8 cellular contexts compared by ENCODE assay signal in the genomic region with DNA sequence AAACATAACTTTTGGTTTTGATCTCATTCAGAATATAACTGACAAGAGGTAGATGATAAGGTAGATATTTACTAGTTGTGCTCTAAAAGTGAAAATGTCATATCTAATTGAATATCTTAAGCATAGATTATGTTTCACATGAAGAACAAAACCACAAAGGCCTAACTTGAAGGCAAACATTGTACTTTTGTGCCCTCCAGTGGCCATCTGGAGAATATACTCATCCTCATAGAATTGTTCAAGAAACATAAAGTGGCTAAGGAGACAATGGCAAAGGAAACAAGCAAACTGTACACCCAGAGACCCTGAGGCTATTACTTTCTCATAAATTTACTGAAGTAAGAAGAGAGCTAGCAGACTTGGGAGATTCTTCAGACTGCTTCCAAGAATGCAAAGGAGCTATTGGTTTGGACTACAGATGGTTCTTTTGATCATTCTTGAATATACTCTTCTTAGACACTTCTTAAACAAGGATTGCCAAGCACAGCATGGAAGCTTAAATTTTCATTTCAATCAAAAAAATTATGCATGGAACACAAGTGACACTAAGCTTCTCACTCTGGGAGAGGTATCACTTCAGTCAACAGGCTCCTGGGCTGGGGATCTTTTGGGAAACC.
DNase-seq lines count a peak whose midpoint lies in the region; ATAC-seq and TF ChIP-seq lines count a peak whose summit lies in the region.

No MANE protein-coding gene starts in this region.

- H3K4me1 Mint-ChIP-seq in activated CD4-positive, alpha-beta memory T cell treated with anti-CD3 and anti-CD28 coated beads, Interleukin-2, amount 10 ng/mL, durations not matched to agents 7 days and 5 days: no peaks in the 10 kb centered on the region

- no peak overlapping the region for H2BK120ac ChIP-seq in trophoblast cell (ENCODE audit: insufficient read depth, low read length, poor library complexity)

- no peak overlapping the region for H2BK12ac ChIP-seq in trophoblast cell (ENCODE audit: low read length)

- no peaks in the 10 kb centered on the region for H3K36me3 ChIP-seq in trophoblast cell (ENCODE audit: control insufficient read depth in 1 of 2, insufficient read depth in 2 of 2, low read length in 2 of 2)

- POLR2A ChIA-PET in activated CD4-positive, alpha-beta memory T cell treated with anti-CD3 and anti-CD28 coated beads, Interleukin-2, amount 10 ng/mL, durations not matched to agents 7 days and 5 days (lab: Charles Lee): no interaction called here

- H3K9ac ChIP-seq in trophoblast cell (ENCODE audit: low read length): no peak overlapping the region

- H3K4me3 Mint-ChIP-seq in activated CD4-positive, alpha-beta memory T cell treated with anti-CD3 and anti-CD28 coated beads, Interleukin-2, amount 10 ng/mL, durations not matched to agents 7 days and 5 days: no peak overlapping the region

- no peak overlapping the region for H2AFZ ChIP-seq in trophoblast cell (ENCODE audit: insufficient read depth, low read length, poor library complexity)

- H3K4ac ChIP-seq in trophoblast cell (ENCODE audit: low read depth, low read length): no peak overlapping the region

- H3K4me1 ChIP-seq in trophoblast cell (ENCODE audit: control insufficient read depth in 1 of 2, insufficient read depth in 2 of 2, low read length in 2 of 2): no peaks in the 10 kb centered on the region

- H3K27me3 ChIP-seq in trophoblast cell (ENCODE audit: insufficient read depth, low read length): no peaks in the 10 kb centered on the region

- no peak overlapping the region for H2AK5ac ChIP-seq in trophoblast cell (ENCODE audit: low read length)

- H3K79me1 ChIP-seq in trophoblast cell (ENCODE audit: low read length): no peaks in the 10 kb centered on the region

- no peak overlapping the region for H2BK5ac ChIP-seq in trophoblast cell (ENCODE audit: low read depth, low read length, poor library complexity)

- CTCF ChIA-PET in activated CD4-positive, alpha-beta memory T cell treated with anti-CD3 and anti-CD28 coated beads, Interleukin-2, amount 10 ng/mL, durations not matched to agents 7 days and 5 days (lab: Charles Lee): interaction anchor here (0.8 to 1.7 kb wide), 3 partner anchors 21 to 826 kb away, joined by 3 to 5 read pairs (median 3); no protein-coding TSS in a partner anchor

- H3K27ac ChIP-seq in trophoblast cell (ENCODE audit: low read depth, low read length): no peak overlapping the region

- H3K9me3 ChIP-seq in trophoblast cell (ENCODE audit: insufficient read depth, low read depth, low read length): no peaks in the 10 kb centered on the region

- no peak overlapping the region for H3K4me2 ChIP-seq in trophoblast cell (ENCODE audit: low read length)

- no peaks in the 10 kb centered on the region for H3K36me3 Mint-ChIP-seq in activated CD4-positive, alpha-beta memory T cell treated with anti-CD3 and anti-CD28 coated beads, Interleukin-2, amount 10 ng/mL, durations not matched to agents 7 days and 5 days (ENCODE audit: low read depth)

- no peaks in the 10 kb centered on the region for H3K9me3 Mint-ChIP-seq in activated CD4-positive, alpha-beta memory T cell treated with anti-CD3 and anti-CD28 coated beads, Interleukin-2, amount 10 ng/mL, durations not matched to agents 7 days and 5 days

- TF ChIP-seq CTCF in foreskin fibroblast (IDR thresholded peaks at IDR 0.05; ENCODE audit: low read depth, low read length): peak; percentile 61

- H3K27ac Mint-ChIP-seq in activated CD4-positive, alpha-beta memory T cell treated with anti-CD3 and anti-CD28 coated beads, Interleukin-2, amount 10 ng/mL, durations not matched to agents 7 days and 5 days: no peak overlapping the region

- no peak overlapping the region for H4K91ac ChIP-seq in trophoblast cell (ENCODE audit: low read depth, low read length)

- no peaks in the 10 kb centered on the region for H3K79me2 ChIP-seq in trophoblast cell (ENCODE audit: control insufficient read depth, insufficient read depth, low read length, poor library complexity)

- no peak overlapping the region for H4K12ac ChIP-seq in trophoblast cell (ENCODE audit: low read depth, low read length)

- no peak overlapping the region for H3K23ac ChIP-seq in trophoblast cell (ENCODE audit: low read length)

- peak; percentile 58 for DNase-seq in D341Med (ENCODE audit: low spot score)
- DNase-seq in NCI-H2227 (lab: John Stamatoyannopoulos, UW; ENCODE audit: unreplicated experiment): peak; percentile 65
- DNase-seq in activated CD4-positive, alpha-beta memory T cell treated with anti-CD3 and anti-CD28 coated beads, Interleukin-2, amount 10 ng/mL, durations not matched to agents 7 days and 5 days: peak; percentile 31
- peak; percentile 35 to 81 for DNase-seq in foreskin fibroblast
- peak; percentile 32 to 84 for DNase-seq in trophoblast cell
- no peak for DNase-seq in DMS79 (lab: John Stamatoyannopoulos, UW)

- H3K4me3 ChIP-seq in foreskin fibroblast (ENCODE audit: low read depth in 1 of 2, low read length in 2 of 2) (no peak overlapping the region), trophoblast cell (ENCODE audit: low read depth, low read length) (no peak overlapping the region)

- no peak overlapping the region for H3K14ac ChIP-seq in trophoblast cell (ENCODE audit: low read length)

- no peaks in the 10 kb centered on the region for H3K27me3 Mint-ChIP-seq in activated CD4-positive, alpha-beta memory T cell treated with anti-CD3 and anti-CD28 coated beads, Interleukin-2, amount 10 ng/mL, durations not matched to agents 7 days and 5 days

- ATAC-seq in GM18909 (IDR thresholded peaks at IDR 0.05; ENCODE audit: poor library complexity, unreplicated experiment): peak; percentile 84
- peak; percentile 58 for ATAC-seq in HG03064 (IDR thresholded peaks at IDR 0.05; ENCODE audit: low read depth, unreplicated experiment)

- no peak overlapping the region for H4K8ac ChIP-seq in trophoblast cell (ENCODE audit: low read depth, low read length)

- no peak overlapping the region for H3K18ac ChIP-seq in trophoblast cell (ENCODE audit: low read length)
